Comparison of ENCODE assay signal across 1 cellular context in genomic region chr15:41231536-41231935, GRCh38.
TF ChIP-seq lines count a peak whose summit lies in the region.

No MANE protein-coding gene starts in this region.

TF ChIP-seq in SK-N-SH, 30 proteins besides CTCF, POLR2A, EP300 and RAD21 (continued from another document):
- no peak for TF ChIP-seq IRF3 (IDR thresholded peaks at IDR 0.05; ENCODE audit: low read depth, low read length)
- TF ChIP-seq TEAD4 (IDR thresholded peaks at IDR 0.05; ENCODE audit: borderline replicate concordance, insufficient read depth), result no peak
- TF ChIP-seq ZBTB33 (IDR thresholded peaks at IDR 0.05; ENCODE audit: borderline replicate concordance, low read depth), result no peak
- TF ChIP-seq SMC3 (IDR thresholded peaks at IDR 0.05; ENCODE audit: low read depth, low read length), result no peak
- no peak for TF ChIP-seq RFX5 (IDR thresholded peaks at IDR 0.05; ENCODE audit: low read length)
- no peak for TF ChIP-seq FOXM1 (IDR thresholded peaks at IDR 0.05; ENCODE audit: low read depth)
- TF ChIP-seq FOXJ3 (CRISPR knock-in tag; IDR thresholded peaks at IDR 0.05), result no peak
TF ChIP-seq in SK-N-SH: peak in this region for 0.
